23 cellular contexts compared by ENCODE assay signal in genomic region chr7:113456533-113456932, GRCh38.
"Had no signal": no experiment of that assay in that cellular context is flagged by ENCODE, and none has a peak within 500 bp of the region (broad histone marks: within the 10 kb centered on the region; RNA-seq: fewer than 3 reads in every experiment).

No MANE protein-coding gene starts in this region.

- H3K9me3 ChIP-seq: SK-N-SH had no signal

- H3K4me3 Mint-ChIP-seq: IgD-negative memory B cell had no signal

- H3K27me3 Mint-ChIP-seq: IgD-negative memory B cell had no signal

- H3K27ac ChIP-seq: HL-60, KMS-11 had no signal

- H3K27ac Mint-ChIP-seq: IgD-negative memory B cell had no signal

- H3K36me3 Mint-ChIP-seq: IgD-negative memory B cell had no signal

- FAIRE-seq: HTR-8/SVneo, K562, RCC 7860 had no signal

- DNase-seq: Kasumi-1, MM.1S, NCI-H1092 treated with DMSO at 0.1 percent for 48 hours, NCI-H1436, NCI-H187, NCI-H2029, NCI-H2081 treated with DMSO at 0.1 percent for 48 hours, NCI-H2171, NCI-H226, NCI-H446, NCI-H510A, NCI-H524 treated with DMSO at 0.1 percent for 48 hours, NCI-H69, Right ventricle myocardium superior, RPMI8226, SIG-M5, SK-N-SH had no signal

- H3K9me3 Mint-ChIP-seq: IgD-negative memory B cell had no signal

- H3K4me1 Mint-ChIP-seq: IgD-negative memory B cell had no signal

- H3K4me3 ChIP-seq: K562 had no signal

- ATAC-seq: K562 had no signal

- H3K9ac ChIP-seq: KMS-11, SK-N-SH had no signal
